ENCODE assay signal across 18 cellular contexts in the genomic region with DNA sequence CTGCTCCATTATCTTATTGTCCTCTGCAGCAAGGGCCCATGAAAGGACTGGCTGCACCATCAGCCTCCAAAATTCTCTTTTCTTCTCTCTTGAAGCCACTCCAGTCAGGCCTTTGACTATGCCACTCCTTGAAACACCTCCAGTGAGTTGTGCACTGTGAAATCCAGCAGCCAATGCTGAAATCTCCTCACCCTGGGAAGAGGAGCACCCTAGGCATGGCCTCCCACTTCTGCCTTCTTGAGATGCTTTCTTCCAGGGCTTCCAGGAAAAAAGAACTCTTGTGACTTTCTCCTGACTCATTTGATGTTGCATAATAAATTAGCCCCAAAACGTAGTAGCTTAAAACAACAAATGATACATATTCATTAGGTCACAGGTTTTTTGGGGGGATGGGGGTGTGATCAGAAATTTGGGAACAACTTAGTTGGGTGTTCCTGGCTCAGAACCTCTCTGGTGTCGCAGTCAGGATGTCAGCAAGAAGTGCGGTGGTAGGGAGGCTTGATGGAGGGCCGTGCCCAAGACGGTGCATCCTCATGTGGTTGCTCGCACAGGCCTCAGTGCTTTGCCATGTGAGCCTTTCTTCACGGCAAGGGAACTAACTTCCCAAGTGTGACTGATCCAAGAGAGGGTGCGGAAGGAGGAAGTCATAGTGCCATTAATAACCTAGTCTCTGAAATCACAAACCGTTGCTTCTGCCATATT. TPM values are rescaled to one million over a fixed set of nuclear protein-coding genes. Genes with fewer than 3 reads are reported as not detected.
DNase-seq lines count a peak whose midpoint lies in the region; ATAC-seq and TF ChIP-seq lines count a peak whose summit lies in the region.
"Had no signal": no experiment of that assay in that cellular context is flagged by ENCODE, and none has a peak within 500 bp of the region (broad histone marks: within the 10 kb centered on the region; RNA-seq: fewer than 3 reads in every experiment).

No MANE protein-coding gene starts in this region.

- no peak overlapping the region for H3K4me3 Mint-ChIP-seq in activated naive CD4-positive, alpha-beta T cell treated with anti-CD3 and anti-CD28 coated beads, Interleukin-2, amount 50 U/mL, for 24 hours
- H3K4me3 Mint-ChIP-seq in neural progenitor cell = peak overlapping the region; percentile 10
- H3K4me3 Mint-ChIP-seq in GM23338 = no peak overlapping the region
- H3K4me3 Mint-ChIP-seq: HFFc6 had no signal

- peaks cover 30% of the 10 kb centered on the region for H3K4me1 Mint-ChIP-seq in activated naive CD4-positive, alpha-beta T cell treated with anti-CD3 and anti-CD28 coated beads, Interleukin-2, amount 50 U/mL, for 24 hours
- H3K4me1 Mint-ChIP-seq in neural progenitor cell = peaks cover 19% of the 10 kb centered on the region
- peaks cover 4% of the 10 kb centered on the region; the same call in 2 of the 3 replicates for H3K4me1 Mint-ChIP-seq in GM23338

- H2AFZ ChIP-seq in GM23248 = no peak overlapping the region
- H2AFZ ChIP-seq in neural progenitor cell (replicated peaks) = no peak overlapping the region
- no peak overlapping the region for H2AFZ ChIP-seq in GM23338

- H3K9me2 ChIP-seq in GM23248 (ENCODE audit: insufficient read depth) = no peaks in the 10 kb centered on the region
- H3K9me2 ChIP-seq in GM23338 (ENCODE audit: insufficient read depth) = no peaks in the 10 kb centered on the region

- no peak overlapping the region for H3K4me3 ChIP-seq in GM23248
- no peak overlapping the region for H3K4me3 ChIP-seq in epithelial cell of esophagus (ENCODE audit: low read length)
- no peak overlapping the region for H3K4me3 ChIP-seq in neural progenitor cell
- H3K4me3 ChIP-seq in lower leg skin (ENCODE audit: low read depth, poor library complexity, severe bottlenecking) = no peak overlapping the region
- no peak overlapping the region for H3K4me3 ChIP-seq in GM23338
- H3K4me3 ChIP-seq: A549; BLaER1 treated with 17β-estradiol and CSF1 and Interleukin-3, amounts not matched to agents 10 nM and 100 nM; GM12878 had no signal

- H3K79me2 ChIP-seq in GM23248 (ENCODE audit: insufficient read depth) (no peaks in the 10 kb centered on the region), neural progenitor cell (ENCODE audit: low read depth) (no peaks in the 10 kb centered on the region), GM23338 (replicated peaks; ENCODE audit: insufficient read depth) (no peaks in the 10 kb centered on the region)

- H3K4me1 ChIP-seq in GM23248 (ENCODE audit: insufficient read depth) (no peaks in the 10 kb centered on the region), neural progenitor cell (no peaks in the 10 kb centered on the region), GM23338 (ENCODE audit: insufficient read depth) (no peaks in the 10 kb centered on the region)
- H3K4me1 ChIP-seq: A549 had no signal

- intact Hi-C loops in lower leg skin (cut with DNase I; ENCODE audit: low total_unique reads) = no loop called here

- peaks cover 22% of the 10 kb centered on the region; the same call in 1 of the 2 replicates for H3K27me3 ChIP-seq in GM23248 (replicated peaks; ENCODE audit: insufficient read depth)
- peaks cover 12% of the 10 kb centered on the region for H3K27me3 ChIP-seq in neural progenitor cell
- H3K27me3 ChIP-seq in GM23338 (ENCODE audit: insufficient read depth) = no peaks in the 10 kb centered on the region
- H3K27me3 ChIP-seq: BLaER1 treated with 17β-estradiol and CSF1 and Interleukin-3, amounts not matched to agents 10 nM and 100 nM had no signal

- H3K9ac ChIP-seq in GM23248 (no peak overlapping the region), neural progenitor cell (no peak overlapping the region)
- H3K9ac ChIP-seq: BLaER1 treated with 17β-estradiol and CSF1 and Interleukin-3, amounts not matched to agents 10 nM and 100 nM had no signal

- no peaks in the 10 kb centered on the region for H3K27me3 Mint-ChIP-seq in activated naive CD4-positive, alpha-beta T cell treated with anti-CD3 and anti-CD28 coated beads, Interleukin-2, amount 50 U/mL, for 24 hours
- H3K27me3 Mint-ChIP-seq in neural progenitor cell (ENCODE audit: insufficient read depth, low read depth) = peaks cover 11% of the 10 kb centered on the region
- peaks cover 10% of the 10 kb centered on the region for H3K27me3 Mint-ChIP-seq in GM23338 (ENCODE audit: insufficient read depth, low read depth, poor library complexity)

- H3K9me3 ChIP-seq in GM23248 (ENCODE audit: low read depth) (no peaks in the 10 kb centered on the region), neural progenitor cell (ENCODE audit: low read depth) (no peaks in the 10 kb centered on the region)

- in situ Hi-C loops in GM23248 (cut with MboI) = no loop called here

- no peak overlapping the region for H3K27ac ChIP-seq in GM23248
- no peak overlapping the region for H3K27ac ChIP-seq in neural progenitor cell
- no peak overlapping the region for H3K27ac ChIP-seq in GM23338 (ENCODE audit: low read depth)
- H3K27ac ChIP-seq: A549; BLaER1 treated with 17β-estradiol and CSF1 and Interleukin-3, amounts not matched to agents 10 nM and 100 nM had no signal

- no peaks in the 10 kb centered on the region for H3F3A ChIP-seq in GM23248 (ENCODE audit: insufficient read depth)
- no peaks in the 10 kb centered on the region for H3F3A ChIP-seq in neural progenitor cell (ENCODE audit: low read depth)
- no peaks in the 10 kb centered on the region for H3F3A ChIP-seq in GM23338 (replicated peaks; ENCODE audit: low read depth)

- TF ChIP-seq POLR2A in lower leg skin (IDR thresholded peaks at IDR 0.05) = no peak

- TF ChIP-seq CTCF in epithelial cell of esophagus (IDR thresholded peaks at IDR 0.05; ENCODE audit: insufficient read depth, low read depth, low read length, missing control alignments) = no peak
- no peak for TF ChIP-seq CTCF in neural progenitor cell (IDR thresholded peaks at IDR 0.05)
- no peak for TF ChIP-seq CTCF in lower leg skin (IDR thresholded peaks at IDR 0.05)
- no peak for TF ChIP-seq CTCF in GM23338 (conservative IDR thresholded peaks at IDR 0.05; ENCODE audit: low read depth in 2 of 2)

- H3K27ac Mint-ChIP-seq in activated naive CD4-positive, alpha-beta T cell treated with anti-CD3 and anti-CD28 coated beads, Interleukin-2, amount 50 U/mL, for 24 hours = peak overlapping the region; percentile 41
- H3K27ac Mint-ChIP-seq in activated naive CD4-positive, alpha-beta T cell treated with anti-CD3 and anti-CD28 coated beads, Interleukin-2, amount 50 U/mL, for 72 hours = no peak overlapping the region
- no peak overlapping the region for H3K27ac Mint-ChIP-seq in neural progenitor cell
- H3K27ac Mint-ChIP-seq in GM23338 = no peak overlapping the region
- H3K27ac Mint-ChIP-seq: HFFc6 had no signal

- no peaks in the 10 kb centered on the region for H3K36me3 ChIP-seq in GM23248 (ENCODE audit: low read depth)
- no peaks in the 10 kb centered on the region for H3K36me3 ChIP-seq in neural progenitor cell
- H3K36me3 ChIP-seq in GM23338 (ENCODE audit: insufficient read depth) = 0 out of 2 replicates have a peak, but pooled peaks cover 4% of the 10 kb centered on the region
- H3K36me3 ChIP-seq: BLaER1 treated with 17β-estradiol and CSF1 and Interleukin-3, amounts not matched to agents 10 nM and 100 nM had no signal

- no peak for ATAC-seq in activated naive CD4-positive, alpha-beta T cell treated with anti-CD3 and anti-CD28 coated beads, Interleukin-2, amount 50 U/mL, for 72 hours
- ATAC-seq in GM23338 (no peak), esophagus mucosa (no peak)
- ATAC-seq: A549, GM12878 had no signal

- H4K20me1 ChIP-seq in GM23248 (ENCODE audit: insufficient read depth) = no peaks in the 10 kb centered on the region
- no peaks in the 10 kb centered on the region for H4K20me1 ChIP-seq in neural progenitor cell (ENCODE audit: low read depth)
- H4K20me1 ChIP-seq in GM23338 (replicated peaks; ENCODE audit: insufficient read depth) = no peaks in the 10 kb centered on the region
- H4K20me1 ChIP-seq: BLaER1 treated with 17β-estradiol and CSF1 and Interleukin-3, amounts not matched to agents 10 nM and 100 nM had no signal

- no peak for DNase-seq in activated naive CD4-positive, alpha-beta T cell treated with anti-CD3 and anti-CD28 coated beads, Interleukin-2, amount 50 U/mL, for 72 hours (ENCODE audit: low spot score in 2 of 2)
- DNase-seq in GM23248 (peak; percentile 25), epithelial cell of esophagus (ENCODE audit: low read depth) (peak; percentile 16), neural progenitor cell (ENCODE audit: low spot score) (no peak), lower leg skin (ENCODE audit: low spot score in 2 of 2) (no peak), GM23338 (ENCODE audit: low spot score) (no peak)
- DNase-seq: DMS 273 treated with DMSO at 0.1 percent for 48 hours, GDM1, HFFc6, NCI-H1417 treated with DMSO at 0.1 percent for 48 hours, NCI-H1930, NCI-H526 treated with DMSO at 0.1 percent for 48 hours had no signal

- 59 to 65% methylated on average over 9 of the region's 9 CpGs for WGBS in GM23248 (ENCODE audit: low coverage in 1 of 2, low lambda C conversion rate in 2 of 2, missing lambda C conversion rate in 2 of 2), 2 experiments
- WGBS in lower leg skin, 2 donors = 80 to 81% methylated on average over 9 of the region's 9 CpGs

- H3K36me3 Mint-ChIP-seq in activated naive CD4-positive, alpha-beta T cell treated with anti-CD3 and anti-CD28 coated beads, Interleukin-2, amount 50 U/mL, for 24 hours = no peaks in the 10 kb centered on the region
- H3K36me3 Mint-ChIP-seq in activated naive CD4-positive, alpha-beta T cell treated with anti-CD3 and anti-CD28 coated beads, Interleukin-2, amount 50 U/mL, for 72 hours = peaks cover 0 to 8% of the 10 kb centered on the region in 2 donors
- H3K36me3 Mint-ChIP-seq in neural progenitor cell = no peaks in the 10 kb centered on the region
- H3K36me3 Mint-ChIP-seq in GM23338 (ENCODE audit: low read depth) = peaks cover 7% of the 10 kb centered on the region; the same call in 2 of the 3 replicates

- peaks cover 4% of the 10 kb centered on the region for H3K9me3 Mint-ChIP-seq in activated naive CD4-positive, alpha-beta T cell treated with anti-CD3 and anti-CD28 coated beads, Interleukin-2, amount 50 U/mL, for 24 hours
- H3K9me3 Mint-ChIP-seq in activated naive CD4-positive, alpha-beta T cell treated with anti-CD3 and anti-CD28 coated beads, Interleukin-2, amount 50 U/mL, for 72 hours = peaks cover 0 to 13% of the 10 kb centered on the region in 2 donors
- H3K9me3 Mint-ChIP-seq in neural progenitor cell (peaks cover 14% of the 10 kb centered on the region), GM23338 (peaks cover 19% of the 10 kb centered on the region)

- H3K4me2 ChIP-seq in GM23248 (ENCODE audit: unreplicated experiment) = no peak overlapping the region
- no peak overlapping the region for H3K4me2 ChIP-seq in neural progenitor cell
- no peak overlapping the region for H3K4me2 ChIP-seq in GM23338
- H3K4me2 ChIP-seq: A549; BLaER1 treated with 17β-estradiol and CSF1 and Interleukin-3, amounts not matched to agents 10 nM and 100 nM had no signal

RNA-seq across cellular contexts. Expression of a gene that starts 12.1 kb away (rescaled TPM):
- total RNA-seq in activated naive CD4-positive, alpha-beta T cell treated with anti-CD3 and anti-CD28 coated beads, Interleukin-2, amount 50 U/mL, for 72 hours = not detected
- not detected in 2 replicates for total RNA-seq in GM23248 (2014; rRNA removed; shearing (Covaris generic))
- polyA plus RNA-seq in GM23248 (2016; fragmentation: Nextera tagmentation; extraction: Ambion mirVana) (not detected in 2 replicates), GM23338 (2016; fragmentation: Nextera tagmentation; extraction: Ambion mirVana) (not detected in 2 replicates)
- total RNA-seq in neural progenitor cell (ENCODE audit: low replicate concordance) (not detected in 2 replicates), lower leg skin (not detected), esophagus mucosa (not detected)
- not detected in 2 replicates for total RNA-seq in GM23338 (2014; rRNA removed; shearing (Covaris generic))
- total RNA-seq: GM12878, H4, HFFc6 had no signal
- polyA plus RNA-seq: A549 had no signal

Comparison
In these comparisons a context has a peak if more than half of its experiments do, and no peak if none do; other contexts are left out.
1. DNase-seq: peak in GM23248 (single experiment) and epithelial cell of esophagus (single experiment); none in activated naive CD4-positive, alpha-beta T cell treated with anti-CD3 and anti-CD28 coated beads, Interleukin-2, amount 50 U/mL, for 72 hours (0 of 2), neural progenitor cell (single experiment), lower leg skin (0 of 2) and GM23338 (single experiment).